In the genomic region with DNA sequence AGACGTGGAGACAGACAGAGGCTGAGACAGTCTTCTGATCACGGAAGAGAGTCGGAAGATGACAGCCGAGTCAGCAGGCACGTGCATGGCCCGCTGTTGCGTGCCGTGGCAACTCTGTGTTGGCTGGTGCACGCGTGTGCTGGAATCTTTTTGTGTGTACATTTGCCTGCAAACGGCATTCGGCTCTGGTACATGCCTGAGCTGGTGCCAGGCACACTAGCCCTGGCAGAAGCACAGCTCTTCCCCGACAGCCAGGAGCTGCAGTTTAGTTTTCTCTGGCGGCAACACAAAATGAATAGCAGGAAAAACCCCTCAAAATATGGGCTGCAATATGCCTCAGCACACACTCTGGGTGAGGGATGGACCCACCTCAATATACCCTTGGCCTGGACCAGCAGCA, we compare ENCODE assay signal across 23 cellular contexts. TPM values are rescaled to one million over a fixed set of nuclear protein-coding genes. Genes with fewer than 3 reads are reported as not detected.
"Had no signal": no experiment of that assay in that cellular context is flagged by ENCODE, and none has a peak within 500 bp of the region (broad histone marks: within the 10 kb centered on the region; RNA-seq: fewer than 3 reads in every experiment).

No MANE protein-coding gene starts in this region.

- H3K27ac ChIP-seq: ascending aorta, body of pancreas, KMS-11 had no signal

- H3K4me2 ChIP-seq: KMS-11 had no signal

- H3K36me3 ChIP-seq: ascending aorta, MG63 had no signal

- H3K9ac ChIP-seq: KMS-11 had no signal

- ATAC-seq: activated CD4-positive, CD25-positive, alpha-beta regulatory T cell treated with anti-CD3 and anti-CD28 coated beads, Interleukin-2, amount 50 U/mL, for 24 hours; activated CD8-positive, alpha-beta T cell treated with anti-CD3 and anti-CD28 coated beads for 36 hours; activated naive CD4-positive, alpha-beta T cell treated with anti-CD3 and anti-CD28 coated beads, Interleukin-2, amount 50 U/mL, for 72 hours; activated naive CD8-positive, alpha-beta T cell treated with anti-CD3 and anti-CD28 coated beads, Interleukin-2, amount 50 U/mL, for 24 hours; body of pancreas; PC-3 had no signal

- H3K4me3 ChIP-seq: ascending aorta, body of pancreas, MG63 had no signal

- DNase-seq: activated CD4-positive, alpha-beta T cell treated with anti-CD3 and anti-CD28 coated beads for 4 hours; activated CD8-positive, alpha-beta T cell treated with anti-CD3 and anti-CD28 coated beads for 36 hours; activated effector memory CD4-positive, alpha-beta T cell treated with Interleukin-2 at 50 U/mL for 16 hours; activated naive CD4-positive, alpha-beta T cell treated with Interleukin-2 at 50 U/mL for 16 hours; activated naive CD8-positive, alpha-beta T cell treated with anti-CD3 and anti-CD28 coated beads, Interleukin-2, amount 50 U/mL, for 24 hours; activated T-cell treated with anti-CD3 and anti-CD28 coated beads, Interleukin-2, amount 50 U/mL, for 24 hours; amniotic stem cell; body of pancreas; MG63; NCI-H1105; NCI-H1436; NCI-H1694 treated with DMSO at 0.1 percent for 48 hours; NCI-H2029 treated with DMSO at 0.1 percent for 48 hours; NCI-H524; PC-3; SHP77 treated with DMSO at 0.1 percent for 48 hours had no signal

- H3K9me3 ChIP-seq: ascending aorta, body of pancreas, MG63 had no signal

- H3K27me3 ChIP-seq: ascending aorta, MG63 had no signal

- FAIRE-seq: RCC 7860 had no signal

- H3K4me1 ChIP-seq: ascending aorta, body of pancreas had no signal

RNA-seq across cellular contexts. Expression of gene PDYN, which starts 0.8 kb away (rescaled TPM):
- total RNA-seq: activated CD8-positive, alpha-beta T cell treated with anti-CD3 and anti-CD28 coated beads for 36 hours; activated naive CD4-positive, alpha-beta T cell treated with anti-CD3 and anti-CD28 coated beads, Interleukin-2, amount 50 U/mL, for 72 hours; activated T-helper 1 cell treated with anti-CD3 and anti-CD28 coated beads, Interleukin-12 subunit alpha, Interleukin-12 subunit beta, Interleukin-2, Interleukin-4 antibody, amounts not matched to agents 30 ng/mL and 10 ng/mL and 1 ng/mL, durations not matched to agents 14 hours and 24 hours and 36 hours; ascending aorta; body of pancreas; PC-3; SK-MEL-5 had no signal
